In genomic region chr6:118748311-118749062, GRCh38 we compare ENCODE assay signal across 8 cellular contexts.
DNase-seq lines count a peak whose midpoint lies in the region; FAIRE-seq and TF ChIP-seq lines count a peak whose summit lies in the region.

No MANE protein-coding gene starts in this region.

- H4K20me1 ChIP-seq in astrocyte (ENCODE audit: insufficient read depth, low read length): no peaks in the 10 kb centered on the region

- TF ChIP-seq CTCF in astrocyte (IDR thresholded peaks at IDR 0.05; ENCODE audit: insufficient read depth, low read depth, low read length) (no peak), uterus (IDR thresholded peaks at IDR 0.05) (no peak)

- no peaks in the 10 kb centered on the region for H3K36me3 Mint-ChIP-seq in astrocyte (ENCODE audit: low read depth, unreplicated experiment)

- H3K4me3 Mint-ChIP-seq in astrocyte (ENCODE audit: unreplicated experiment): peak overlapping the region; percentile 40

- H3K4me3 ChIP-seq in astrocyte (ENCODE audit: insufficient read depth, low read depth, low read length) (no peak overlapping the region), mucosa of stomach (ENCODE audit: low read length) (no peak overlapping the region), uterus (no peak overlapping the region)

- H3K4me2 ChIP-seq in astrocyte (ENCODE audit: low read length): peak overlapping the region; percentile 71

- H3K4me1 Mint-ChIP-seq in astrocyte (ENCODE audit: low read depth, unreplicated experiment): peaks cover 18% of the 10 kb centered on the region

- FAIRE-seq in astrocyte (lab: Jason Lieb, UNC): no peak

- TF ChIP-seq POLR2A in uterus (IDR thresholded peaks at IDR 0.05): no peak

- no peaks in the 10 kb centered on the region for H3K9me3 Mint-ChIP-seq in astrocyte (ENCODE audit: unreplicated experiment)

- DNase-seq in DMS 273 (lab: John Stamatoyannopoulos, UW; ENCODE audit: unreplicated experiment) (peak; percentile 87), NCI-H1694 treated with DMSO at 0.1 percent for 48 hours (lab: John Stamatoyannopoulos, UW) (peak; percentile 87), astrocyte (ENCODE audit: low read depth) (peak; percentile 72), uterus (no peak), NOMO-1 (lab: John Stamatoyannopoulos, UW; ENCODE audit: unreplicated experiment in 2 of 2) (no peak), GM19240 (ENCODE audit: insufficient read length, low spot score) (no peak), posterior vena cava (ENCODE audit: low spot score) (no peak)

- H3K9me3 ChIP-seq in astrocyte (ENCODE audit: insufficient read depth, low read depth, low read length) (no peaks in the 10 kb centered on the region), mucosa of stomach (ENCODE audit: control insufficient read depth, low read length) (no peaks in the 10 kb centered on the region), uterus (no peaks in the 10 kb centered on the region)

- peaks cover 25% of the 10 kb centered on the region for H3K4me1 ChIP-seq in astrocyte (ENCODE audit: insufficient read depth, low read length)
- peaks cover 14% of the 10 kb centered on the region for H3K4me1 ChIP-seq in mucosa of stomach (ENCODE audit: control insufficient read depth, insufficient read depth, low read length)
- no peaks in the 10 kb centered on the region for H3K4me1 ChIP-seq in uterus

- peak overlapping the region; percentile 45 for H3K9ac ChIP-seq in astrocyte (ENCODE audit: low read length)
- H3K9ac ChIP-seq in mucosa of stomach (ENCODE audit: low read length): peak overlapping the region; percentile 27

- H2AFZ ChIP-seq in astrocyte (ENCODE audit: low read depth, low read length): peak overlapping the region; percentile 71

- no peaks in the 10 kb centered on the region for H3K79me2 ChIP-seq in astrocyte (ENCODE audit: insufficient read depth, low read length)

- H3K36me3 ChIP-seq in astrocyte (ENCODE audit: insufficient read depth, low read length) (no peaks in the 10 kb centered on the region), mucosa of stomach (ENCODE audit: control insufficient read depth, insufficient read depth, low read length) (no peaks in the 10 kb centered on the region), uterus (no peaks in the 10 kb centered on the region)

- intact Hi-C loops in uterus (cut with DNase I; ENCODE audit: low total_unique reads) (no loop called here), posterior vena cava (cut with DNase I) (no loop called here)

- H3K27me3 Mint-ChIP-seq in astrocyte (ENCODE audit: low read depth, unreplicated experiment): peaks cover 2% of the 10 kb centered on the region

- H3K27ac ChIP-seq in astrocyte (ENCODE audit: low read depth, low read length): peak overlapping the region; percentile 50
- H3K27ac ChIP-seq in uterus: no peak overlapping the region

- no peak overlapping the region for H3K27ac Mint-ChIP-seq in astrocyte (ENCODE audit: unreplicated experiment)

- H3K27me3 ChIP-seq in astrocyte (ENCODE audit: insufficient read depth, low read length): no peaks in the 10 kb centered on the region
- no peaks in the 10 kb centered on the region for H3K27me3 ChIP-seq in mucosa of stomach (ENCODE audit: control insufficient read depth, insufficient read depth, low read length)
- no peaks in the 10 kb centered on the region for H3K27me3 ChIP-seq in uterus

Comparison
In these comparisons a context has a peak if more than half of its experiments do, and no peak if none do; other contexts are left out.
1. DNase-seq: peak in DMS 273 (single experiment), NCI-H1694 treated with DMSO at 0.1 percent for 48 hours (single experiment) and astrocyte (single experiment); none in uterus (0 of 2), NOMO-1 (0 of 2), GM19240 (single experiment) and posterior vena cava (single experiment).